In genomic region chr5:5140051-5141010, GRCh38 we compare ENCODE assay signal across 11 cellular contexts. TPM values are rescaled to one million over a fixed set of nuclear protein-coding genes. Genes with fewer than 3 reads are reported as not detected.
DNase-seq lines count a peak whose midpoint lies in the region; ATAC-seq, FAIRE-seq and TF ChIP-seq lines count a peak whose summit lies in the region.
"Had no signal": no experiment of that assay in that cellular context is flagged by ENCODE, and none has a peak within 500 bp of the region (broad histone marks: within the 10 kb centered on the region; RNA-seq: fewer than 3 reads in every experiment).

Gene ADAMTS16 (plus strand): TSS chr5:5140330. CDS start chr5:5140468, 138 bp downstream.

- FAIRE-seq in urothelium cell line (lab: Jason Lieb, UNC), result no peak

- H3K27me3 ChIP-seq in heart left ventricle, result peaks cover 15 to 38% (median 26%) of the 10 kb centered on the region in 9 donors

- no peaks in the 10 kb centered on the region for H3K36me3 ChIP-seq in heart left ventricle
- H3K36me3 ChIP-seq: right lobe of liver had no signal

- peaks cover 11% of the 10 kb centered on the region for H3K9me3 Mint-ChIP-seq in mesothelial cell of epicardium

- TF ChIP-seq CTCF in heart left ventricle (IDR thresholded peaks at IDR 0.05), result no peak
- peak; percentile 9 for TF ChIP-seq CTCF in mesothelial cell of epicardium (IDR thresholded peaks at IDR 0.05; ENCODE audit: unreplicated experiment)

- WGBS in heart left ventricle, 4 donors, result 1 to 10% (median 1%) methylated on average over 30 to 97 of the region's 97 CpGs

- H3K27ac Mint-ChIP-seq in mesothelial cell of epicardium, result no peak within 1 kb of the TSS
- H3K27ac Mint-ChIP-seq: CD4-positive, CD25-positive, alpha-beta regulatory T cell had no signal

- H3K4me3 ChIP-seq in heart left ventricle, result peak within 1 kb of the TSS in 10 of 12 donors; percentile 7 to 40 (median 35)

- intact Hi-C loops in heart left ventricle (cut with DNase I) (loop anchor here in 9 of 10 donors (1.0 to 10.0 kb wide), 9 partner anchors 254 to 279 kb away; no protein-coding TSS in a partner anchor), left ventricle myocardium superior (cut with micrococcal nuclease) (loop anchor here (10.0 kb wide), 1 partner anchor 274 kb away; no protein-coding TSS in a partner anchor)

- peaks cover 38% of the 10 kb centered on the region for H3K27me3 Mint-ChIP-seq in mesothelial cell of epicardium (ENCODE audit: low read depth)

- ATAC-seq in heart left ventricle (no peak), left ventricle myocardium superior (no peak)

- peaks cover 3 to 22% (median 8%) of the 10 kb centered on the region in 12 donors for H3K4me1 ChIP-seq in heart left ventricle

- no peaks in the 10 kb centered on the region for H3K9me3 ChIP-seq in heart left ventricle
- H3K9me3 ChIP-seq: right lobe of liver had no signal

- no peak for DNase-seq in heart left ventricle
- no peak for DNase-seq in left ventricle myocardium superior
- DNase-seq in cerebellum (ENCODE audit: low spot score), result peak; percentile 63
- DNase-seq in mesothelial cell of epicardium (ENCODE audit: low spot score in 2 of 2, unreplicated experiment in 2 of 2), result no peak
- peak; percentile 39 for DNase-seq in urothelium cell line (ENCODE audit: low spot score)
- DNase-seq in cerebellar nuclear complex (lab: John Stamatoyannopoulos, UW), result no peak
- DNase-seq in NCI-H1930 (lab: John Stamatoyannopoulos, UW), result no peak
- no peak for DNase-seq in kidney glomerular epithelial cell (lab: John Stamatoyannopoulos, UW)
- DNase-seq: CD4-positive, CD25-positive, alpha-beta regulatory T cell; right lobe of liver had no signal

- H3K27ac ChIP-seq in heart left ventricle, result no peak within 1 kb of the TSS
- H3K27ac ChIP-seq: right lobe of liver had no signal

- TF ChIP-seq POLR2A in heart left ventricle (IDR thresholded peaks at IDR 0.05), result no peak

- H3K4me3 Mint-ChIP-seq in mesothelial cell of epicardium, result peak within 1 kb of the TSS; percentile 75
- H3K4me3 Mint-ChIP-seq: CD4-positive, CD25-positive, alpha-beta regulatory T cell had no signal

- H3K4me1 Mint-ChIP-seq in mesothelial cell of epicardium, result peaks cover 20% of the 10 kb centered on the region

- peaks cover 13% of the 10 kb centered on the region for H3K36me3 Mint-ChIP-seq in mesothelial cell of epicardium
- H3K36me3 Mint-ChIP-seq: CD4-positive, CD25-positive, alpha-beta regulatory T cell had no signal

RNA-seq across cellular contexts. Expression of gene ADAMTS16, which starts in this region (rescaled TPM):
- 1 to 10 TPM in 1 of 9 donors, under 1 TPM in 2, not detected in 6; 0.05 to 4.7 (median 0.16) TPM for total RNA-seq in heart left ventricle
- not detected for polyA plus RNA-seq in heart left ventricle
- not detected for total RNA-seq in left ventricle myocardium superior
- 7.8 TPM for total RNA-seq in cerebellum
- total RNA-seq in mesothelial cell of epicardium, result 23.7 to 27.6 TPM (median 24.3 TPM) in 3 replicates
- total RNA-seq: activated CD8-positive, alpha-beta memory T cell treated with anti-CD3 and anti-CD28 coated beads for 36 hours; CD4-positive, CD25-positive, alpha-beta regulatory T cell; right lobe of liver had no signal
- polyA plus RNA-seq: CD4-positive, CD25-positive, alpha-beta regulatory T cell had no signal

Comparison
In these comparisons a context has a peak if more than half of its experiments do, and no peak if none do; other contexts are left out.
1. DNase-seq: peak in cerebellum (single experiment) and urothelium cell line (single experiment); none in heart left ventricle (0 of 5), left ventricle myocardium superior (single experiment), mesothelial cell of epicardium (0 of 2), cerebellar nuclear complex (0 of 2), NCI-H1930 (0 of 2) and kidney glomerular epithelial cell (single experiment).